In the genomic region with DNA sequence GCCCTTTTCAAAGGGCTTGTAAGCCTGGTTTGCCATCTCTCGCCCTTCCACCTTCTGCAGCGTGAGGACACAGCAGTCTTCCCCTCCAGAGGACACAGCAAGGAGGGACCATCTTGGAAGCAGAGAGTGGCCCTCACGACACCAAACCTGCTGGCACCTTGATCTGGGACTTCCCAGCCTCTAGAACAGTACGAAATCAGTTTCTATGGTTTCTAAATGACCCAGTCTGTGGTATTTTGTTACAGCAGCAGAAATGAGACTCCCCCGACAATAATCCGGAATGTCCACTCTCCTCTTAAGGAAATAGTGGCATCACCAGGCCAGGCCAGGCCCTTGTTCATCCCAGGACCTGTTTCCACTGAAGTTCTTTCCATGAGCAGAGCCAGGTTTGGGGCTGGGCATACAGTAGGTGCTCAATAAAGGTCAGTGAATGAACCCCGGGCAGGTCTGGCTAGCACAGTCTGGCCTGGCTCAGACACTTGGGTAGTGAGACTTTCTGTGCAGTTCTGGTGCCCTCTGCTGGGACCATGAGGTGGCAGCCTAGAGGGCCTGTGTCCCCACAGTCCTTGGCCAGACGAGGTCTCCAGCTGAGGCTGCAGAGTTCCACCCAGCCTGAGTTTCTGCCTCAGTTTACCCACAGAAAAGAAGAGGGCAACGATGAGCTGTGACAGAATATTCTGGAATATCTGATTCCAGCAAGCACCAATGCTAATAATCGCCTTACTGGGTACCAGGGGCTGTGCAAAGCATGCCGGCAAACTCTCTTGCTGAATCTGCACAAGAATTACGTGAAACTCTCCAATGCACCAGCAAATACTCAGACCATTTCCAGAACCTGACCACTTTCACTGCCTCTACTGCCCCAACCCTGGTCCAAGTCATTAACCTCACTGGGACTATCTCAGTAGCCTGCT, we compare ENCODE assay signal across 1 cellular context.
TF ChIP-seq lines count a peak whose summit lies in the region.

No MANE protein-coding gene starts in this region.

TF ChIP-seq in GM23338, 12 proteins besides CTCF, POLR2A, EP300 and RAD21 (continued from another document):
- TF ChIP-seq, protein P1, sequence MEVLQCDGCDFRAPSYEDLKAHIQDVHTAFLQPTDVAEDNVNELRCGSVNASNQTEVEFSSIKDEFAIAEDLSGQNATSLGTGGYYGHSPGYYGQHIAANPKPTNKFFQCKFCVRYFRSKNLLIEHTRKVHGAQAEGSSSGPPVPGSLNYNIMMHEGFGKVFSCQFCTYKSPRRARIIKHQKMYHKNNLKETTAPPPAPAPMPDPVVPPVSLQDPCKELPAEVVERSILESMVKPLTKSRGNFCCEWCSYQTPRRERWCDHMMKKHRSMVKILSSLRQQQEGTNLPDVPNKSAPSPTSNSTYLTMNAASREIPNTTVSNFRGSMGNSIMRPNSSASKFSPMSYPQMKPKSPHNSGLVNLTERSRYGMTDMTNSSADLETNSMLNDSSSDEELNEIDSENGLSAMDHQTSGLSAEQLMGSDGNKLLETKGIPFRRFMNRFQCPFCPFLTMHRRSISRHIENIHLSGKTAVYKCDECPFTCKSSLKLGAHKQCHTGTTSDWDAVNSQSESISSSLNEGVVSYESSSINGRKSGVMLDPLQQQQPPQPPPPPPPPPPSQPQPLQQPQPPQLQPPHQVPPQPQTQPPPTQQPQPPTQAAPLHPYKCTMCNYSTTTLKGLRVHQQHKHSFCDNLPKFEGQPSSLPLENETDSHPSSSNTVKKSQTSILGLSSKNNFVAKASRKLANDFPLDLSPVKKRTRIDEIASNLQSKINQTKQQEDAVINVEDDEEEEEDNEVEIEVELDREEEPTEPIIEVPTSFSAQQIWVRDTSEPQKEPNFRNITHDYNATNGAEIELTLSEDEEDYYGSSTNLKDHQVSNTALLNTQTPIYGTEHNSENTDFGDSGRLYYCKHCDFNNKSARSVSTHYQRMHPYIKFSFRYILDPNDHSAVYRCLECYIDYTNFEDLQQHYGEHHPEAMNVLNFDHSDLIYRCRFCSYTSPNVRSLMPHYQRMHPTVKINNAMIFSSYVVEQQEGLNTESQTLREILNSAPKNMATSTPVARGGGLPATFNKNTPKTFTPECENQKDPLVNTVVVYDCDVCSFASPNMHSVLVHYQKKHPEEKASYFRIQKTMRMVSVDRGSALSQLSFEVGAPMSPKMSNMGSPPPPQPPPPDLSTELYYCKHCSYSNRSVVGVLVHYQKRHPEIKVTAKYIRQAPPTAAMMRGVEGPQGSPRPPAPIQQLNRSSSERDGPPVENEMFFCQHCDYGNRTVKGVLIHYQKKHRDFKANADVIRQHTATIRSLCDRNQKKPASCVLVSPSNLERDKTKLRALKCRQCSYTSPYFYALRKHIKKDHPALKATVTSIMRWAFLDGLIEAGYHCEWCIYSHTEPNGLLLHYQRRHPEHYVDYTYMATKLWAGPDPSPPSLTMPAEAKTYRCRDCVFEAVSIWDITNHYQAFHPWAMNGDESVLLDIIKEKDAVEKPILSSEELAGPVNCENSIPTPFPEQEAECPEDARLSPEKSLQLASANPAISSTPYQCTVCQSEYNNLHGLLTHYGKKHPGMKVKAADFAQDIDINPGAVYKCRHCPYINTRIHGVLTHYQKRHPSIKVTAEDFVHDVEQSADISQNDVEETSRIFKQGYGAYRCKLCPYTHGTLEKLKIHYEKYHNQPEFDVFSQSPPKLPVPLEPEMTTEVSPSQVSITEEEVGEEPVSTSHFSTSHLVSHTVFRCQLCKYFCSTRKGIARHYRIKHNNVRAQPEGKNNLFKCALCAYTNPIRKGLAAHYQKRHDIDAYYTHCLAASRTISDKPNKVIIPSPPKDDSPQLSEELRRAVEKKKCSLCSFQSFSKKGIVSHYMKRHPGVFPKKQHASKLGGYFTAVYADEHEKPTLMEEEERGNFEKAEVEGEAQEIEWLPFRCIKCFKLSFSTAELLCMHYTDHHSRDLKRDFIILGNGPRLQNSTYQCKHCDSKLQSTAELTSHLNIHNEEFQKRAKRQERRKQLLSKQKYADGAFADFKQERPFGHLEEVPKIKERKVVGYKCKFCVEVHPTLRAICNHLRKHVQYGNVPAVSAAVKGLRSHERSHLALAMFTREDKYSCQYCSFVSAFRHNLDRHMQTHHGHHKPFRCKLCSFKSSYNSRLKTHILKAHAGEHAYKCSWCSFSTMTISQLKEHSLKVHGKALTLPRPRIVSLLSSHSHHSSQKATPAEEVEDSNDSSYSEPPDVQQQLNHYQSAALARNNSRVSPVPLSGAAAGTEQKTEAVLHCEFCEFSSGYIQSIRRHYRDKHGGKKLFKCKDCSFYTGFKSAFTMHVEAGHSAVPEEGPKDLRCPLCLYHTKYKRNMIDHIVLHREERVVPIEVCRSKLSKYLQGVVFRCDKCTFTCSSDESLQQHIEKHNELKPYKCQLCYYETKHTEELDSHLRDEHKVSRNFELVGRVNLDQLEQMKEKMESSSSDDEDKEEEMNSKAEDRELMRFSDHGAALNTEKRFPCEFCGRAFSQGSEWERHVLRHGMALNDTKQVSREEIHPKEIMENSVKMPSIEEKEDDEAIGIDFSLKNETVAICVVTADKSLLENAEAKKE (CRISPR knock-in tag; IDR thresholded peaks at IDR 0.05), result no peak
- no peak for TF ChIP-seq STAT1 (IDR thresholded peaks at IDR 0.05; ENCODE audit: unreplicated experiment)
- no peak for TF ChIP-seq JUNB (IDR thresholded peaks at IDR 0.05; ENCODE audit: unreplicated experiment)
- no peak for TF ChIP-seq CREB1 (CRISPR knock-in tag; IDR thresholded peaks at IDR 0.05; ENCODE audit: low read depth)
